13 cellular contexts compared by ENCODE assay signal in genomic region chr5:19047277-19047676, GRCh38.
"Had no signal": no experiment of that assay in that cellular context is flagged by ENCODE, and none has a peak within 500 bp of the region (broad histone marks: within the 10 kb centered on the region; RNA-seq: fewer than 3 reads in every experiment).

No MANE protein-coding gene starts in this region.

- H3K4me1 ChIP-seq: body of pancreas, colonic mucosa, esophagus muscularis mucosa, lower lobe of right lung, stomach had no signal

- H3K27ac ChIP-seq: body of pancreas, colonic mucosa, esophagus muscularis mucosa, lower lobe of right lung, stomach, thoracic aorta had no signal

- H3K36me3 ChIP-seq: colonic mucosa, esophagus muscularis mucosa, lower lobe of right lung, stomach, thoracic aorta had no signal

- ATAC-seq: body of pancreas, left colon, lower lobe of right lung had no signal

- H3K4me3 ChIP-seq: body of pancreas, colonic mucosa, esophagus muscularis mucosa, lower lobe of right lung, stomach, thoracic aorta had no signal

- H3K9me3 ChIP-seq: body of pancreas, colonic mucosa, esophagus muscularis mucosa, lower lobe of right lung, thoracic aorta had no signal

- H3K27me3 ChIP-seq: body of pancreas, colonic mucosa, esophagus muscularis mucosa, stomach had no signal

- DNase-seq: activated CD4-positive, alpha-beta T cell treated with anti-CD3 and anti-CD28 coated beads, Interleukin-2, amount 10 ng/mL, durations not matched to agents 7 days and 5 days; activated naive CD8-positive, alpha-beta T cell treated with anti-CD3 and anti-CD28 coated beads for 36 hours; amygdala; body of pancreas; caudate nucleus; colonic mucosa; hippocampal formation; left colon; lower lobe of right lung; stimulated activated CD4-positive, alpha-beta T cell treated with anti-CD3 and anti-CD28 coated beads, Interleukin-1b, Interleukin-23, amount 100 ng/mL, for 48 hours; stomach had no signal
